Comparison of ENCODE assay signal across 8 cellular contexts in the genomic region with DNA sequence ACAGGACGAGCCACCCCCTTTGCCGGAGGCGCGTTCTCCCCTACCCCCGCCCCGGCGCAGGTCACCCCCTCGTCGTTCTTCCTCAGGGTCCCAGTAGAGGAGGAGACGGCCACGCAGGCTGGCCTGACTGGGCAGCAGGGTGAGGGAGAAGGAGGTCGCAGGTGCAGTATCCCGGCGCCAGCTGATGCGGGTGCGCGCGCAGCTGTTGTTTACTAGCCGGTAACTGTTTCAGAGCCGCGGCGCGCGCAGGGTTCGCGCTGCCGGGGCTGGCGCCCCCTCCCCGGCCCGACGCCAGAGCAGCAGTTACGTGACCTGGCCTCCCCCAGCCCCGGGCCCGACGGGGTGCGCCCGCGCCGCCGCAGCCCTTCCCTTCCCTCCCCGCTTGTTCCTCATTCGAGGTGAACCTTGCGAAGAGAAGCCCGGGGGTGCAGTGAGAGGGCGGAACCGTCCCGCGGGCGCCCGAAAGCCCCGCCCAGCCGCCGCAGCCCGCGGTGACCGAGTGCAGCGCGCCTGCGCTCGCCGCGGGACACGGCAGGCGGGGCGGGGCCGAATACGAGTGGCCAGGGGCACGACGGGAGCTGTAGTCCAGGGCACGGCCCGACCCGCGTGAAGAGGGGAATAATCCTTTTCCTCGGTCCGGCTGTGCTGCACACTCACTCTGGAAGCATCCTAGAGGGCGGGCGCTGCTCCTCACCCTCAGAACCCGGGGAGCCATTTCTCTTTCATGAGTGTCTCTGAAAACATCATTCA. TPM values are rescaled to one million over a fixed set of nuclear protein-coding genes. Genes with fewer than 3 reads are reported as not detected.
DNase-seq lines count a peak whose midpoint lies in the region; ATAC-seq, FAIRE-seq and TF ChIP-seq lines count a peak whose summit lies in the region.

A gene (minus strand): TSS at position 225 of the 750 bp plus-strand sequence. CDS start 1,101 bp downstream, outside the sequence.

- peak; percentile 84 for TF ChIP-seq POLR2A in GM18951 (IDR thresholded peaks at IDR 0.05; ENCODE audit: extremely low read depth, insufficient read depth, insufficient read length)

- TF ChIP-seq CTCF in kidney (IDR thresholded peaks at IDR 0.05; ENCODE audit: borderline replicate concordance, extremely low read depth, insufficient read depth): no peak

- no peaks in the 10 kb centered on the region for H3K9me3 ChIP-seq in kidney (ENCODE audit: control insufficient read depth in 1 of 2, low read length in 2 of 2)

- peak within 1 kb of the TSS; percentile 87 to 92 for H3K27ac ChIP-seq in kidney (ENCODE audit: low read depth in 2 of 2, low read length in 2 of 2)

- peak; percentile 72 for ATAC-seq in HG03175 (IDR thresholded peaks at IDR 0.05; ENCODE audit: unreplicated experiment)

- peak within 1 kb of the TSS; percentile 92 for H3K4me3 ChIP-seq in kidney (ENCODE audit: low read length in 2 of 2)

- intact Hi-C loops in kidney (cut with DNase I): no loop called here

- in situ Hi-C loops in GM18951 (cut with MboI; ENCODE audit: low sequenced_read_pairs, unreplicated experiment): no loop called here

- FAIRE-seq in kidney (lab: Jason Lieb, UNC): no peak

- H3K9ac ChIP-seq in kidney (ENCODE audit: low read length in 2 of 2): peak within 1 kb of the TSS; percentile 71 to 76

- H3K4me1 ChIP-seq in kidney (ENCODE audit: control insufficient read depth in 1 of 2, insufficient read depth in 1 of 2, low read depth in 1 of 2, low read length in 2 of 2): peaks cover 7 to 9% of the 10 kb centered on the region in 2 donors

- DNase-seq in AG08396 (ENCODE audit: low spot score): peak; percentile 97
- DNase-seq in NCI-H446 treated with DMSO at 0.1 percent for 48 hours (lab: John Stamatoyannopoulos, UW): peak; percentile 78
- DNase-seq in activated CD4-positive, CD25-positive, alpha-beta regulatory T cell treated with anti-CD3 and anti-CD28 coated beads, Interleukin-2, amount 50 U/mL, for 72 hours: peak; percentile 94
- DNase-seq in cerebellar cortex (ENCODE audit: low spot score): peak; percentile 92
- peak; percentile 96 for DNase-seq in kidney
- DNase-seq in stimulated activated CD4-positive, alpha-beta T cell treated with anti-CD3 and anti-CD28 coated beads, Interleukin-15, amount 100 ng/mL, for 1 hour (ENCODE audit: low read depth in 1 of 2, low spot score in 1 of 2): peak; percentile 84 to 87

- no peaks in the 10 kb centered on the region for H3K36me3 ChIP-seq in kidney (ENCODE audit: control insufficient read depth in 1 of 2, insufficient read depth in 2 of 2, low read length in 2 of 2)

RNA-seq across cellular contexts. Expression of the gene that starts here (rescaled TPM):
- 22.6 TPM for total RNA-seq in kidney
- 6.7 TPM for polyA plus RNA-seq in kidney (ENCODE audit: insufficient read depth, low read depth, low replicate concordance)

Comparison
In these comparisons a context has a peak if more than half of its experiments do, and no peak if none do; other contexts are left out.
1. Peak in every context shown above with its lines: DNase-seq, ATAC-seq, H3K4me3 ChIP-seq and H3K27ac ChIP-seq.